ENCODE assay signal across 33 cellular contexts in genomic region chr2:241911551-241911950, GRCh38. TPM values are rescaled to one million over a fixed set of nuclear protein-coding genes. Genes with fewer than 3 reads are reported as not detected.
"Had no signal": no experiment of that assay in that cellular context is flagged by ENCODE, and none has a peak within 500 bp of the region (broad histone marks: within the 10 kb centered on the region; RNA-seq: fewer than 3 reads in every experiment).

No MANE protein-coding gene starts in this region.

- H3K27ac ChIP-seq: heart left ventricle, lower lobe of right lung, pancreas, right atrium auricular region, right lobe of liver, stomach, testis, thyroid gland, transverse colon, upper lobe of left lung, vagina had no signal

- H3K27me3 ChIP-seq: pancreas, right atrium auricular region, right lobe of liver, stomach, testis, thyroid gland, transverse colon, upper lobe of left lung, vagina had no signal

- H3K4me3 ChIP-seq: heart left ventricle, lower lobe of right lung, mucosa of descending colon, pancreas, right atrium auricular region, right lobe of liver, smooth muscle cell, stomach, testis, thyroid gland, transverse colon, upper lobe of left lung, vagina had no signal

- H3K27ac Mint-ChIP-seq: naive thymus-derived CD4-positive, alpha-beta T cell; natural killer cell treated with Interleukin-12 subunit alpha and Interleukin-12 subunit beta and Interleukin-15 and Interleukin-18, amount 100 ng/mL, for 72 hours; stimulated activated naive B cell treated with anti-CD40 and anti-IgM and Interleukin-4, amounts not matched to agents 10 μg/mL and 1 μg/mL and 100 μg/mL, for 72 hours had no signal

- H3K4me1 ChIP-seq: heart left ventricle, lower lobe of right lung, right atrium auricular region, stomach, testis, thyroid gland, transverse colon, upper lobe of left lung, vagina had no signal

- H3K9me3 ChIP-seq: mucosa of descending colon, pancreas, right lobe of liver, testis, thyroid gland, transverse colon, vagina had no signal

- H3K36me3 ChIP-seq: heart left ventricle, lower lobe of right lung, pancreas, right atrium auricular region, right lobe of liver, stomach, thyroid gland, transverse colon, upper lobe of left lung, vagina had no signal

- ATAC-seq: heart left ventricle; lower lobe of right lung; mucosa of descending colon; naive thymus-derived CD4-positive, alpha-beta T cell; natural killer cell treated with Interleukin-12 subunit alpha and Interleukin-12 subunit beta and Interleukin-15 and Interleukin-18, amount 100 ng/mL, for 72 hours; right lobe of liver; stimulated activated naive B cell treated with anti-CD40 and anti-IgM and Interleukin-4, amounts not matched to agents 10 μg/mL and 1 μg/mL and 100 μg/mL, for 72 hours; stimulated activated naive CD8-positive, alpha-beta T cell treated with anti-CD3 and anti-CD28 coated beads, Interleukin-15, Interleukin-2, amounts not matched to agents 100 U/mL and 50 U/mL, for 24 hours had no signal

- DNase-seq: hypothalamus; immature natural killer cell; lower lobe of right lung; mammary epithelial cell; mesendoderm; midbrain; naive thymus-derived CD4-positive, alpha-beta T cell; stimulated activated CD4-positive, alpha-beta T cell treated with anti-CD3 and anti-CD28 coated beads, Interleukin-12 subunit alpha, Interleukin-12 subunit beta, amount 100 ng/mL, for 4 hours; stimulated activated CD4-positive, alpha-beta T cell treated with anti-CD3 and anti-CD28 coated beads, Interleukin-15, amount 100 ng/mL, for 24 hours; stimulated activated CD4-positive, alpha-beta T cell treated with anti-CD3 and anti-CD28 coated beads, Interleukin-2, amount 100 ng/mL, for 24 hours; stimulated activated CD4-positive, alpha-beta T cell treated with anti-CD3 and anti-CD28 coated beads, Interleukin-4, amount 100 ng/mL, for 1 hour; stimulated activated naive B cell treated with anti-CD40 and anti-IgM and Interleukin-4, amounts not matched to agents 10 μg/mL and 1 μg/mL and 100 μg/mL, for 72 hours; stimulated activated naive CD8-positive, alpha-beta T cell treated with anti-CD3 and anti-CD28 coated beads, Interleukin-15, Interleukin-2, amounts not matched to agents 100 U/mL and 50 U/mL, for 24 hours; testis; thyroid gland; transverse colon; upper lobe of left lung had no signal

- H3K27me3 Mint-ChIP-seq: naive thymus-derived CD4-positive, alpha-beta T cell; stimulated activated naive B cell treated with anti-CD40 and anti-IgM and Interleukin-4, amounts not matched to agents 10 μg/mL and 1 μg/mL and 100 μg/mL, for 72 hours had no signal

- H3K4me2 ChIP-seq: smooth muscle cell had no signal

- H3K9me3 Mint-ChIP-seq: immature natural killer cell; natural killer cell treated with Interleukin-12 subunit alpha and Interleukin-12 subunit beta and Interleukin-15 and Interleukin-18, amount 100 ng/mL, for 72 hours had no signal

- H3K4me3 Mint-ChIP-seq: immature natural killer cell; naive thymus-derived CD4-positive, alpha-beta T cell; natural killer cell treated with Interleukin-12 subunit alpha and Interleukin-12 subunit beta and Interleukin-15 and Interleukin-18, amount 100 ng/mL, for 72 hours; stimulated activated naive B cell treated with anti-CD40 and anti-IgM and Interleukin-4, amounts not matched to agents 10 μg/mL and 1 μg/mL and 100 μg/mL, for 72 hours had no signal

- H3K4me1 Mint-ChIP-seq: immature natural killer cell had no signal

RNA-seq across cellular contexts. Expression of gene RTP5, which starts 42.0 kb away (rescaled TPM):
- total RNA-seq: heart left ventricle; kidney epithelial cell; lower lobe of right lung; mammary epithelial cell; mucosa of descending colon; natural killer cell treated with Interleukin-12 subunit alpha and Interleukin-12 subunit beta and Interleukin-15 and Interleukin-18, amount 100 ng/mL, for 72 hours; pancreas; progenitor cell of endocrine pancreas; pulmonary artery endothelial cell; renal cortical epithelial cell; right atrium auricular region; right lobe of liver; skeletal muscle tissue; smooth muscle cell; urinary bladder; vagina had no signal

RNA-seq across cellular contexts. Expression of gene PDCD1, which starts 52.9 kb away (rescaled TPM):
- total RNA-seq: mammary epithelial cell, myocyte, progenitor cell of endocrine pancreas, pulmonary artery endothelial cell, skeletal muscle tissue, smooth muscle cell, urinary bladder had no signal
